Comparison of ENCODE assay signal across 27 cellular contexts in genomic region chr5:140012443-140012842, GRCh38.
"Had no signal": no experiment of that assay in that cellular context is flagged by ENCODE, and none has a peak within 500 bp of the region (broad histone marks: within the 10 kb centered on the region; RNA-seq: fewer than 3 reads in every experiment).

No MANE protein-coding gene starts in this region.

- H3K27ac Mint-ChIP-seq: naive thymus-derived CD4-positive, alpha-beta T cell; natural killer cell; nephron; neural progenitor cell; stimulated activated naive B cell treated with anti-CD40 and anti-IgM and Interleukin-4, amounts not matched to agents 10 μg/mL and 1 μg/mL and 100 μg/mL, for 72 hours; stimulated activated naive CD8-positive, alpha-beta T cell treated with anti-CD3 and anti-CD28 coated beads, Interleukin-15, Interleukin-2, amounts not matched to agents 100 ng/mL and 50 ng/mL, for 24 hours; type B pancreatic cell had no signal

- H3K4me3 ChIP-seq: neural progenitor cell, ovary, prostate gland, right lobe of liver, sigmoid colon, skin epidermis, smooth muscle cell, spleen, stomach, thoracic aorta, thyroid gland, tibial nerve, upper lobe of right lung, uterus had no signal

- H3K4me1 ChIP-seq: neural progenitor cell, parathyroid adenoma, prostate gland, right lobe of liver, stomach, thyroid gland, tibial nerve, upper lobe of right lung, uterus had no signal

- DNase-seq: naive thymus-derived CD4-positive, alpha-beta T cell; natural killer cell; occipital lobe; ovary; right cardiac atrium; right lobe of liver; sigmoid colon; spleen; stimulated activated CD4-positive, alpha-beta T cell treated with anti-CD3 and anti-CD28 coated beads, Interleukin-12 subunit alpha, Interleukin-12 subunit beta, amount 100 ng/mL, for 4 hours; stimulated activated CD4-positive, alpha-beta T cell treated with anti-CD3 and anti-CD28 coated beads, Interleukin-1b, Interleukin-23, amount 100 ng/mL, for 48 hours; stimulated activated CD4-positive, alpha-beta T cell treated with anti-CD3 and anti-CD28 coated beads, Interleukin-4, amount 100 ng/mL, for 24 hours; stimulated activated naive B cell treated with anti-CD40 and anti-IgM and Interleukin-4, amounts not matched to agents 10 μg/mL and 1 μg/mL and 100 μg/mL, for 72 hours; stimulated activated naive CD4-positive, alpha-beta T cell treated with Interleukin-2 at 50 U/mL for 16 hours; stomach; thyroid gland; upper lobe of right lung; uterus had no signal

- H3K4me3 Mint-ChIP-seq: naive thymus-derived CD4-positive, alpha-beta T cell; natural killer cell; nephron; neural progenitor cell; stimulated activated naive B cell treated with anti-CD40 and anti-IgM and Interleukin-4, amounts not matched to agents 10 μg/mL and 1 μg/mL and 100 μg/mL, for 72 hours; stimulated activated naive CD8-positive, alpha-beta T cell treated with anti-CD3 and anti-CD28 coated beads, Interleukin-15, Interleukin-2, amounts not matched to agents 100 ng/mL and 50 ng/mL, for 24 hours; type B pancreatic cell had no signal

- ATAC-seq: naive thymus-derived CD4-positive, alpha-beta T cell; natural killer cell; right cardiac atrium; right lobe of liver; stimulated activated naive B cell treated with anti-CD40 and anti-IgM and Interleukin-4, amounts not matched to agents 10 μg/mL and 1 μg/mL and 100 μg/mL, for 72 hours; upper lobe of right lung had no signal

- H3K4me1 Mint-ChIP-seq: naive thymus-derived CD4-positive, alpha-beta T cell; natural killer cell; nephron; neural progenitor cell; stimulated activated naive B cell treated with anti-CD40 and anti-IgM and Interleukin-4, amounts not matched to agents 10 μg/mL and 1 μg/mL and 100 μg/mL, for 72 hours had no signal

- H3K27me3 ChIP-seq: ovary, right lobe of liver, sigmoid colon, stomach, thyroid gland, tibial nerve, uterus had no signal

- H3K9ac ChIP-seq: neural progenitor cell, parathyroid adenoma had no signal

- H3K27ac ChIP-seq: neural progenitor cell, ovary, parathyroid adenoma, prostate gland, right lobe of liver, sigmoid colon, skin epidermis, spleen, stomach, thoracic aorta, thyroid gland, tibial nerve, upper lobe of right lung, uterus had no signal

- H3K9me3 ChIP-seq: ovary, prostate gland, right lobe of liver, sigmoid colon, spleen, stomach, thoracic aorta, thyroid gland, tibial nerve, upper lobe of right lung, uterus had no signal

- H3K36me3 Mint-ChIP-seq: natural killer cell; neural progenitor cell; stimulated activated naive B cell treated with anti-CD40 and anti-IgM and Interleukin-4, amounts not matched to agents 10 μg/mL and 1 μg/mL and 100 μg/mL, for 72 hours; type B pancreatic cell had no signal

- H3K9me3 Mint-ChIP-seq: naive thymus-derived CD4-positive, alpha-beta T cell; natural killer cell; nephron; neural progenitor cell; stimulated activated naive CD8-positive, alpha-beta T cell treated with anti-CD3 and anti-CD28 coated beads, Interleukin-15, Interleukin-2, amounts not matched to agents 100 ng/mL and 50 ng/mL, for 24 hours; type B pancreatic cell had no signal

- H3K36me3 ChIP-seq: neural progenitor cell, ovary, prostate gland, right lobe of liver, sigmoid colon, spleen, stomach, thoracic aorta, thyroid gland, tibial nerve, upper lobe of right lung, uterus had no signal
